ENCODE assay signal across 1 cellular context in the genomic region with DNA sequence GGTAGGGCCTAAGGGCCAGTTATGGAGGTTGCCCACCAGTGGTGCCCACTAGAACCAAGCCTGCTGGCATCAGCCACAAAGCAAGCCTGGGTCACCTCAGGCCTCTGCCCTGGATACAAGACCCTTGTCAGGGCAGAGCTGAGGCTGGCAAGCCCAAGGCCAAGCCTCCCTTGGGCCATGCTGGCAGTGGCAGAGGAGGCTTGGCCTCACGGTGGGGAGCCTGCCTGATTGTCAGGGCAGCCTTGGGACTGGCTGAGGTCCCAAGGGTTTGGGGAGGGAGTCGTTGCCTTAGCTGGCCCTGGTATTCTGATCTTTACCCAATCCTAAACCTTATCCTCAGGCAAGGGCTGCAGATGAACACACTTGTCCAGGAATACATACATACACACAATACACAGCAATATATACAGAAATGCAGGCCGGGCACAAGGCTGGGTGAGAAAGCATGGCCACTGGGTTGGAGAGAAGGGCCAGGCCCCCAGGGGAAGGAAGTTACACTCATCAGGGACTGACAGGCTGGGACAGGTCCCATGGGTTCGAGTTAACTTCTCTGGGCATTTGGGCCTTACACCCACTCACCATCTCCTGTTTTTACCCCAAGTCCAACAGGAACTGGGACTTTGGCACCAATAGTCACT.
TF ChIP-seq lines count a peak whose summit lies in the region.

No MANE protein-coding gene starts in this region.

TF ChIP-seq in K562, 482 proteins besides CTCF, POLR2A, EP300 and RAD21:
- peak; percentile 39 for TF ChIP-seq RBFOX2 (IDR thresholded peaks at IDR 0.05; ENCODE audit: low read depth, low read length)
- peak; percentile 56 for TF ChIP-seq RBM22 (IDR thresholded peaks at IDR 0.05; ENCODE audit: low read depth, low read length, poor library complexity, severe bottlenecking)
- TF ChIP-seq POLR2G (IDR thresholded peaks at IDR 0.05; ENCODE audit: low read depth, low read length), result peak; percentile 77
- no peak for TF ChIP-seq ZNF431 (CRISPR knock-in tag; IDR thresholded peaks at IDR 0.05)
- TF ChIP-seq SUPT5H (IDR thresholded peaks at IDR 0.05), result peak; percentile 39; the same call in 1 of the 2 replicates
